29 cellular contexts compared by ENCODE assay signal in genomic region chr6:98937351-98937750, GRCh38.
"Had no signal": no experiment of that assay in that cellular context is flagged by ENCODE, and none has a peak within 500 bp of the region (broad histone marks: within the 10 kb centered on the region; RNA-seq: fewer than 3 reads in every experiment).

No MANE protein-coding gene starts in this region.

- H3K27ac Mint-ChIP-seq: activated B cell treated with CpG ODN at 0.5 μM for 24 hours; activated CD4-positive, alpha-beta memory T cell treated with anti-CD3 and anti-CD28 coated beads for 36 hours; activated CD8-positive, alpha-beta T cell treated with anti-CD3 and anti-CD28 coated beads for 36 hours; activated naive CD4-positive, alpha-beta T cell treated with anti-CD3 and anti-CD28 coated beads, Interleukin-2, amount 10 ng/mL, durations not matched to agents 7 days and 5 days; activated naive CD4-positive, alpha-beta T cell treated with anti-CD3 and anti-CD28 coated beads, Interleukin-2, amount 50 U/mL, for 24 hours; activated naive CD8-positive, alpha-beta T cell; activated T-cell treated with anti-CD3 and anti-CD28 coated beads, Interleukin-2, amount 50 U/mL, for 72 hours; activated T-helper 2 cell treated with anti-CD3 and anti-CD28 coated beads, Interferon-gamma antibody, Interleukin-2, Interleukin-4, amounts not matched to agents 10 μg/mL and 5 μg/mL and 100 μg/mL, durations not matched to agents 14 hours and 24 hours and 36 hours; brain; T-helper 1 cell treated with Interleukin-12 subunit alpha and Interleukin-12 subunit beta and Interleukin-4 antibody, amounts not matched to agents 30 μg/mL and 1 μg/mL, for 36 hours had no signal

- DNase-seq: activated B cell treated with CpG ODN at 0.5 μM for 24 hours; activated CD4-positive, alpha-beta memory T cell treated with anti-CD3 and anti-CD28 coated beads for 36 hours; activated CD4-positive, alpha-beta T cell treated with anti-CD3 and anti-CD28 coated beads for 48 hours; activated CD4-positive, alpha-beta T cell treated with anti-CD3 and anti-CD28 coated beads, Interleukin-2, amount 50 U/mL, for 1 hour; activated CD4-positive, alpha-beta T cell treated with anti-CD3 and anti-CD28 coated beads, Interleukin-2, amount 50 U/mL, for 4 hours; activated CD4-positive, CD25-positive, alpha-beta regulatory T cell treated with anti-CD3 and anti-CD28 coated beads, Interleukin-2, amount 50 U/mL, for 72 hours; activated CD8-positive, alpha-beta memory T cell treated with anti-CD3 and anti-CD28 coated beads, Interleukin-2, amount 50 U/mL, for 4 hours; activated CD8-positive, alpha-beta T cell treated with anti-CD3 and anti-CD28 coated beads for 36 hours; activated effector memory CD4-positive, alpha-beta T cell treated with Interleukin-2 at 50 U/mL for 16 hours; activated gamma-delta T cell; activated naive CD4-positive, alpha-beta T cell treated with anti-CD3 and anti-CD28 coated beads, Interleukin-2, amount 10 ng/mL, durations not matched to agents 7 days and 5 days; activated naive CD4-positive, alpha-beta T cell treated with Interleukin-2 at 50 U/mL for 16 hours; activated T-cell treated with anti-CD3 and anti-CD28 coated beads for 4 hours; activated T-cell treated with anti-CD3 and anti-CD28 coated beads, Interleukin-2, amount 50 U/mL, for 1 hour; activated T-cell treated with anti-CD3 and anti-CD28 coated beads, Interleukin-2, amount 50 U/mL, for 4 hours; activated T-cell treated with anti-CD3 and anti-CD28 coated beads, Interleukin-2, amount 50 U/mL, for 72 hours; amygdala; anterior cingulate cortex; caudate nucleus; cerebellar nuclear complex; SW 1271; T-helper 1 cell; T-helper 9 cell had no signal

- ATAC-seq: activated CD8-positive, alpha-beta T cell treated with anti-CD3 and anti-CD28 coated beads for 36 hours; activated T-cell treated with anti-CD3 and anti-CD28 coated beads, Interleukin-2, amount 50 U/mL, for 4 hours had no signal

- H3K9me3 Mint-ChIP-seq: central memory CD8-positive, alpha-beta T cell had no signal

- H3K27me3 Mint-ChIP-seq: activated B cell treated with CpG ODN at 0.5 μM for 24 hours; activated CD4-positive, alpha-beta memory T cell treated with anti-CD3 and anti-CD28 coated beads for 36 hours; activated CD8-positive, alpha-beta T cell treated with anti-CD3 and anti-CD28 coated beads for 36 hours; activated naive CD4-positive, alpha-beta T cell treated with anti-CD3 and anti-CD28 coated beads, Interleukin-2, amount 10 ng/mL, durations not matched to agents 7 days and 5 days; activated naive CD4-positive, alpha-beta T cell treated with anti-CD3 and anti-CD28 coated beads, Interleukin-2, amount 50 U/mL, for 24 hours; activated naive CD8-positive, alpha-beta T cell; brain; central memory CD8-positive, alpha-beta T cell had no signal

- H3K4me3 Mint-ChIP-seq: activated B cell treated with CpG ODN at 0.5 μM for 24 hours; activated CD4-positive, alpha-beta memory T cell treated with anti-CD3 and anti-CD28 coated beads for 36 hours; activated CD8-positive, alpha-beta T cell treated with anti-CD3 and anti-CD28 coated beads for 36 hours; activated naive CD4-positive, alpha-beta T cell treated with anti-CD3 and anti-CD28 coated beads, Interleukin-2, amount 10 ng/mL, durations not matched to agents 7 days and 5 days; activated naive CD4-positive, alpha-beta T cell treated with anti-CD3 and anti-CD28 coated beads, Interleukin-2, amount 50 U/mL, for 24 hours; activated naive CD8-positive, alpha-beta T cell; activated T-cell treated with anti-CD3 and anti-CD28 coated beads, Interleukin-2, amount 50 U/mL, for 4 hours; brain; central memory CD8-positive, alpha-beta T cell; T-helper 1 cell treated with Interleukin-12 subunit alpha and Interleukin-12 subunit beta and Interleukin-4 antibody, amounts not matched to agents 30 μg/mL and 1 μg/mL, for 36 hours had no signal
